18 cellular contexts compared by ENCODE assay signal in the genomic region with DNA sequence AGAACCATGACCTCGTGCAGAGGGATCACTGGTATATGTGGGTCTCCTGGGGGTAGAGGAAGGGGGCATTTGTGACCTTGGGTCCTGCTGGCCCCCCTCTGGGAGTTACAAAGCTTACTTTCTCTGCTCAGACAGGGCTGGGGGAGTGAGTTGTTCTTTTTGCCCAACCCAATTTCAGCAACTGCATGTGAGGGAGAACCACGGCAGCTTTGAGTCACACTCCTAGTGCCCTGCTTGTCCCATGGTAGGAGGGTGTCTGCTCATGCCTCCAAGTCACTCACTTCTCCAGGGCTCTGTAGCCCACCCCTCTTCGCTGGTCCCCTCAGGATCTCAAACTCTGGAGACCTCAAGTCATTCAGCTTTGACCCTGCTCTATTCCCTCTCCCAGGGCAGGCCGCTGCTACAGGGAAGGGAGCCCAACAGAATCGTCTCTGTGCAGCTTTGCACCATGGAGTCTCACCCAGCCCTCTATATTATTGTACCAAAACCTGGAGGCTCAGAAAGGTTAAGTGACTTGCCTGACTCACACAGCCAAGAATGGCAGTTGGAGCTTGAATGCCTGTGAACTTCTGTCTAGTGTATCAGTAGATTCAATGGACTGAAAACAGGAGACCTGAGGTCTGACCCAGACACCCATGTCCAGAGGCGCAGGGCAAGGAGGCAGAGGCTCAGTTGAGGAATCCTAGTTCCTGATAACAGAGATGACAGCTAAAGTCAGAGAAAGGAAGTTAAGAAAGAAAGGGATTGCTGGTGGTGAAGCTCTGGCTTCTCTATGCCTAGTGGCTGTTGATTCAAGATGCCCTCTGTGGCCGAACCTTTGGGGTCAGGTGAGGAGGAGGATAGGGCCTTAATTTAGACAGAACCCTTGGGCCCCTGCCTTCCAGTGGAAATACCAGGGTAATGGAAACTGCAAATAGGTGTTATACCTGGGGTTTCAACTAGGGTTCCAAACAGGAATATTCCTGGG.
"Had no signal": no experiment of that assay in that cellular context is flagged by ENCODE, and none has a peak within 500 bp of the region (broad histone marks: within the 10 kb centered on the region; RNA-seq: fewer than 3 reads in every experiment).

No MANE protein-coding gene starts in this region.

- DNase-seq: activated CD4-positive, alpha-beta T cell treated with anti-CD3 and anti-CD28 coated beads, Interleukin-2, amount 50 U/mL, for 48 hours; activated CD8-positive, alpha-beta memory T cell treated with anti-CD3 and anti-CD28 coated beads, Interleukin-2, amount 10 ng/mL, durations not matched to agents 7 days and 5 days; activated naive CD4-positive, alpha-beta T cell treated with Interleukin-2 at 50 U/mL for 16 hours; aorta; brain microvascular endothelial cell; central memory CD4-positive, alpha-beta T cell; dorsolateral prefrontal cortex; foreskin fibroblast; mesenchymal stem cell; mucosa of descending colon; naive B cell; stimulated activated CD4-positive, alpha-beta T cell treated with anti-CD3 and anti-CD28 coated beads, Interleukin-2, amount 100 ng/mL, for 48 hours; T-cell had no signal

- H3K36me3 ChIP-seq: brain microvascular endothelial cell, prostate gland, right atrium auricular region had no signal

- H3K9me3 ChIP-seq: mucosa of descending colon, prostate gland, right atrium auricular region had no signal

- H3K27me3 ChIP-seq: dorsolateral prefrontal cortex, right atrium auricular region had no signal

- H3K4me3 ChIP-seq: dorsolateral prefrontal cortex, mucosa of descending colon, prostate gland, right atrium auricular region had no signal

- H3K4me3 Mint-ChIP-seq: activated CD8-positive, alpha-beta memory T cell treated with anti-CD3 and anti-CD28 coated beads, Interleukin-2, amount 10 ng/mL, durations not matched to agents 7 days and 5 days; naive B cell; neural crest cell; T-cell had no signal

- H3K36me3 Mint-ChIP-seq: activated CD8-positive, alpha-beta memory T cell treated with anti-CD3 and anti-CD28 coated beads, Interleukin-2, amount 10 ng/mL, durations not matched to agents 7 days and 5 days had no signal

- H3K4me1 ChIP-seq: prostate gland, right atrium auricular region had no signal

- H3K27ac ChIP-seq: brain microvascular endothelial cell, dorsolateral prefrontal cortex, epithelial cell of prostate, prostate gland, right atrium auricular region had no signal

- H3K9me3 Mint-ChIP-seq: activated T-helper 2 cell treated with anti-CD3 and anti-CD28 coated beads, Interferon-gamma antibody, Interleukin-2, Interleukin-4, amounts not matched to agents 10 μg/mL and 5 μg/mL and 100 μg/mL, durations not matched to agents 14 hours and 24 hours and 36 hours; naive B cell; neural crest cell; T-cell had no signal

- H3K27ac Mint-ChIP-seq: activated T-helper 2 cell treated with anti-CD3 and anti-CD28 coated beads, Interferon-gamma antibody, Interleukin-2, Interleukin-4, amounts not matched to agents 10 μg/mL and 5 μg/mL and 100 μg/mL, durations not matched to agents 14 hours and 24 hours and 36 hours; T-cell had no signal
